Comparison of ENCODE assay signal across 11 cellular contexts in genomic region chr13:21069561-21070004, GRCh38. TPM values are rescaled to one million over a fixed set of nuclear protein-coding genes. Genes with fewer than 3 reads are reported as not detected.
DNase-seq lines count a peak whose midpoint lies in the region; ATAC-seq and TF ChIP-seq lines count a peak whose summit lies in the region.
"Had no signal": no experiment of that assay in that cellular context is flagged by ENCODE, and none has a peak within 500 bp of the region (broad histone marks: within the 10 kb centered on the region; RNA-seq: fewer than 3 reads in every experiment).

No MANE protein-coding gene starts in this region.

- no peak overlapping the region for H3K4me3 ChIP-seq in iPS-18a (ENCODE audit: low read length)

- no peak for DNase-seq in activated CD4-positive, alpha-beta T cell treated with anti-CD3 and anti-CD28 coated beads for 36 hours
- DNase-seq in activated CD4-positive, alpha-beta T cell treated with anti-CD3 and anti-CD28 coated beads for 48 hours = no peak
- DNase-seq in type B pancreatic cell (ENCODE audit: extremely low spot score, unreplicated experiment) (no peak), GM13977 (ENCODE audit: low spot score) (no peak), NCI-H2081 (lab: John Stamatoyannopoulos, UW) (no peak)
- DNase-seq: activated T-cell treated with anti-CD3 and anti-CD28 coated beads, Interleukin-2, amount 50 U/mL, for 48 hours; NCI-H446; stimulated activated CD8-positive, alpha-beta memory T cell treated with anti-CD3 and anti-CD28 coated beads, Interleukin-4, amount 100 ng/mL, for 48 hours had no signal

- H3K27me3 ChIP-seq in iPS-18a (ENCODE audit: control insufficient read depth, insufficient read depth, low read length) = no peaks in the 10 kb centered on the region

- in situ Hi-C loops in GM13977 (cut with MboI; ENCODE audit: low pct_unique_long_range_greater_than_20kb, low sequenced_read_pairs, unreplicated experiment) = no loop called here

- ATAC-seq in activated CD4-positive, alpha-beta T cell treated with anti-CD3 and anti-CD28 coated beads for 36 hours = peak; percentile 65
- ATAC-seq in activated T-helper 17 cell treated with anti-CD3 and anti-CD28 coated beads, Interleukin-2, amount 50 U/mL, for 72 hours (replicated peaks) = peak; percentile 61
- no peak for ATAC-seq in GM18868 (IDR thresholded peaks at IDR 0.05; ENCODE audit: unreplicated experiment)

- POLR2A ChIA-PET in activated CD4-positive, alpha-beta T cell treated with anti-CD3 and anti-CD28 coated beads for 36 hours (lab: Charles Lee) = no interaction called here

- no peak overlapping the region for H3K4me3 Mint-ChIP-seq in activated CD4-positive, alpha-beta T cell treated with anti-CD3 and anti-CD28 coated beads for 36 hours
- H3K4me3 Mint-ChIP-seq in activated T-helper 17 cell treated with anti-CD3 and anti-CD28 coated beads, Interleukin-2, amount 50 U/mL, for 72 hours = no peak overlapping the region
- H3K4me3 Mint-ChIP-seq in type B pancreatic cell = no peak overlapping the region

- no peaks in the 10 kb centered on the region for H3K9me3 ChIP-seq in iPS-18a (ENCODE audit: control insufficient read depth, low read depth, low read length)

- intact Hi-C loops in activated CD4-positive, alpha-beta T cell treated with anti-CD3 and anti-CD28 coated beads for 36 hours (cut with DNase I, micrococcal nuclease) = loop anchor here in 1 of 2 experiments (10.0 kb wide), 1 partner anchor 125 kb away; no protein-coding TSS in a partner anchor

- no peaks in the 10 kb centered on the region for H3K36me3 ChIP-seq in iPS-18a (ENCODE audit: control insufficient read depth, low read depth, low read length)

- H3K9me3 Mint-ChIP-seq in activated CD4-positive, alpha-beta T cell treated with anti-CD3 and anti-CD28 coated beads for 36 hours (ENCODE audit: low read depth) = no peaks in the 10 kb centered on the region
- no peaks in the 10 kb centered on the region for H3K9me3 Mint-ChIP-seq in activated T-helper 17 cell treated with anti-CD3 and anti-CD28 coated beads, Interleukin-2, amount 50 U/mL, for 72 hours
- no peaks in the 10 kb centered on the region for H3K9me3 Mint-ChIP-seq in type B pancreatic cell

- H3K27me3 Mint-ChIP-seq in activated CD4-positive, alpha-beta T cell treated with anti-CD3 and anti-CD28 coated beads for 36 hours = peaks cover 1% of the 10 kb centered on the region
- no peaks in the 10 kb centered on the region for H3K27me3 Mint-ChIP-seq in activated T-helper 17 cell treated with anti-CD3 and anti-CD28 coated beads, Interleukin-2, amount 50 U/mL, for 72 hours
- no peaks in the 10 kb centered on the region for H3K27me3 Mint-ChIP-seq in type B pancreatic cell

- peak overlapping the region; percentile 9 for H3K9ac ChIP-seq in iPS-18a (ENCODE audit: low read length)

- TF ChIP-seq CTCF in type B pancreatic cell (conservative IDR thresholded peaks at IDR 0.05) (no peak), GM13977 (IDR thresholded peaks at IDR 0.05; ENCODE audit: extremely low read depth, insufficient read depth, missing control alignments) (no peak)

- no peak overlapping the region for H3K27ac Mint-ChIP-seq in activated CD4-positive, alpha-beta T cell treated with anti-CD3 and anti-CD28 coated beads for 36 hours
- no peak overlapping the region for H3K27ac Mint-ChIP-seq in activated T-helper 17 cell treated with anti-CD3 and anti-CD28 coated beads, Interleukin-2, amount 50 U/mL, for 72 hours
- H3K27ac Mint-ChIP-seq in type B pancreatic cell = peak overlapping the region; percentile 58

- H3K27ac ChIP-seq in iPS-18a (ENCODE audit: low read length) = peak overlapping the region; percentile 39

- peaks cover 6% of the 10 kb centered on the region for H3K4me1 Mint-ChIP-seq in activated CD4-positive, alpha-beta T cell treated with anti-CD3 and anti-CD28 coated beads for 36 hours
- H3K4me1 Mint-ChIP-seq in activated T-helper 17 cell treated with anti-CD3 and anti-CD28 coated beads, Interleukin-2, amount 50 U/mL, for 72 hours = peaks cover 11% of the 10 kb centered on the region
- peaks cover 5% of the 10 kb centered on the region for H3K4me1 Mint-ChIP-seq in type B pancreatic cell (ENCODE audit: unreplicated experiment)

- H3K36me3 Mint-ChIP-seq in activated CD4-positive, alpha-beta T cell treated with anti-CD3 and anti-CD28 coated beads for 36 hours (ENCODE audit: low read depth) = no peaks in the 10 kb centered on the region
- H3K36me3 Mint-ChIP-seq in activated T-helper 17 cell treated with anti-CD3 and anti-CD28 coated beads, Interleukin-2, amount 50 U/mL, for 72 hours (ENCODE audit: low read depth) = no peaks in the 10 kb centered on the region
- H3K36me3 Mint-ChIP-seq in type B pancreatic cell = no peaks in the 10 kb centered on the region

- H3K4me1 ChIP-seq in iPS-18a (ENCODE audit: control insufficient read depth, low read depth, low read length) = no peaks in the 10 kb centered on the region

- CTCF ChIA-PET in activated CD4-positive, alpha-beta T cell treated with anti-CD3 and anti-CD28 coated beads for 36 hours (lab: Charles Lee) = interaction anchor here (0.6 kb wide), 1 partner anchor 58 kb away, joined by 4 read pairs; no protein-coding TSS in a partner anchor

RNA-seq across cellular contexts. Expression of gene LATS2, which starts 8.2 kb away (rescaled TPM):
- 1 to 10 TPM; 1.6 TPM for total RNA-seq in activated CD4-positive, alpha-beta T cell treated with anti-CD3 and anti-CD28 coated beads for 36 hours
- total RNA-seq in activated T-helper 17 cell treated with anti-CD3 and anti-CD28 coated beads, Interleukin-2, amount 50 U/mL, for 72 hours = 1 to 10 TPM; 4.9 to 9.2 TPM
- total RNA-seq in type B pancreatic cell (ENCODE audit: low replicate concordance) = 14.6 and 17.8 TPM in 2 replicates
